8 cellular contexts compared by ENCODE assay signal in the genomic region with DNA sequence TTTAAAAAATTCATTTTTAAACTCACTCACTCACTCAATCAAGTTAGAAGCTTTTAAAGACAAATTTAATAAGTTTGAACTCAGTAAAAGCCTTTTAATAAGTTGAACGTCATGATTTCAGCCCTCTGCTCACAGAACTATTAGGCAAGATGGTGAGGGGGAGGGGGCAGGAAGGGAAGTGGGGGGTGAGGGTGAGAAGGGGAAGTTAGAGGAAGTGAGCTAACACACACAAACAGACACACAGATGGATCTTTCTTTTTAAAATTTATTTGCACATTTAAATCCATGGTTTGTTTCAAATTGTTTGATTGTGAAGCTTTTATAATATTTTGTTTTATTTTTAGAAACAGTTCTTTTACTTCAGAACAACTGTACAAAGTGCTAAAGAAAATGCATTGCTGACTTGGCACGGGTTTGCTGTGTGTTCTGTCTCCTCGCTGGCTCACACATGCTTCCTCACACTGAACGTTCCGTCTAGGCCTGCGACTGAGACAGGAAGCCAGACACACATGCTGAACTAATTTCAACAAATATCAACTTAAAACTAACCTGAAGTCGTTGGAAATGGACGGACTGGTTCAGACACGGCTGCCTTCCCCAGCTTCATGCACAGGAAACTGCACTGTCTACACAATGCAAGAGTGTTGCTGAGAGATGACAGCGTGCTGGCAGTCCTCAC. TPM values are rescaled to one million over a fixed set of nuclear protein-coding genes. Genes with fewer than 3 reads are reported as not detected.
DNase-seq lines count a peak whose midpoint lies in the region; ATAC-seq and TF ChIP-seq lines count a peak whose summit lies in the region.
"Had no signal": no experiment of that assay in that cellular context is flagged by ENCODE, and none has a peak within 500 bp of the region (broad histone marks: within the 10 kb centered on the region; RNA-seq: fewer than 3 reads in every experiment).

No MANE protein-coding gene starts in this region.

- H3K9me3 ChIP-seq in MM.1S (replicated peaks; ENCODE audit: insufficient read depth, low read length) = no peaks in the 10 kb centered on the region

- no peak overlapping the region for H3K27ac ChIP-seq in MM.1S (ENCODE audit: low read length)

- TF ChIP-seq CTCF in MM.1S (IDR thresholded peaks at IDR 0.05; ENCODE audit: low read length) = no peak

- no peaks in the 10 kb centered on the region for H4K20me1 ChIP-seq in MM.1S (ENCODE audit: insufficient read depth, low read length)

- H2AFZ ChIP-seq in MM.1S (ENCODE audit: low read length) = no peak overlapping the region

- no peaks in the 10 kb centered on the region for H3K4me1 ChIP-seq in MM.1S (ENCODE audit: low read length)

- no peaks in the 10 kb centered on the region for H3K9me2 ChIP-seq in MM.1S (replicated peaks; ENCODE audit: insufficient read depth, low read length)

- peaks cover 52% of the 10 kb centered on the region for H3K27me3 ChIP-seq in MM.1S (replicated peaks; ENCODE audit: insufficient read depth, low read length)

- H3K36me3 ChIP-seq in MM.1S (replicated peaks; ENCODE audit: insufficient read depth, low read length) = no peaks in the 10 kb centered on the region

- H3K9ac ChIP-seq in MM.1S (ENCODE audit: low read length) = no peak overlapping the region

- DNase-seq in MM.1S (peak; percentile 21), activated T-cell treated with anti-CD3 and anti-CD28 coated beads for 1 hour (ENCODE audit: low read depth) (peak; percentile 55), fibroblast of peridontal ligament (ENCODE audit: extremely low read depth) (peak; percentile 24), pulmonary artery endothelial cell (ENCODE audit: low read depth, low spot score) (peak; percentile 44), NCI-H82 (lab: John Stamatoyannopoulos, UW) (no peak), OCI-M2 (lab: John Stamatoyannopoulos, UW; ENCODE audit: unreplicated experiment) (no peak)

- H3F3A ChIP-seq in MM.1S (ENCODE audit: insufficient read depth, low read length) = no peaks in the 10 kb centered on the region

- no peak for ATAC-seq in GM21619 (IDR thresholded peaks at IDR 0.05; ENCODE audit: unreplicated experiment)

- H3K4me2 ChIP-seq in MM.1S (ENCODE audit: low read depth, low read length) = no peak overlapping the region

- no peak overlapping the region for H3K4me3 ChIP-seq in MM.1S (ENCODE audit: low read length)

- no peaks in the 10 kb centered on the region for H3K79me2 ChIP-seq in MM.1S (ENCODE audit: low read length)

RNA-seq across cellular contexts. Expression of a gene that starts 7.9 kb away (rescaled TPM):
- total RNA-seq in pulmonary artery endothelial cell = not detected in 2 replicates
- total RNA-seq: RPMI7951 had no signal

Comparison
In these comparisons a context has a peak if more than half of its experiments do, and no peak if none do; other contexts are left out.
1. DNase-seq: peak in MM.1S (single experiment), activated T-cell treated with anti-CD3 and anti-CD28 coated beads for 1 hour (single experiment), fibroblast of peridontal ligament (single experiment) and pulmonary artery endothelial cell (single experiment); none in NCI-H82 (single experiment) and OCI-M2 (single experiment).